Comparison of ENCODE assay signal across 11 cellular contexts in the genomic region with DNA sequence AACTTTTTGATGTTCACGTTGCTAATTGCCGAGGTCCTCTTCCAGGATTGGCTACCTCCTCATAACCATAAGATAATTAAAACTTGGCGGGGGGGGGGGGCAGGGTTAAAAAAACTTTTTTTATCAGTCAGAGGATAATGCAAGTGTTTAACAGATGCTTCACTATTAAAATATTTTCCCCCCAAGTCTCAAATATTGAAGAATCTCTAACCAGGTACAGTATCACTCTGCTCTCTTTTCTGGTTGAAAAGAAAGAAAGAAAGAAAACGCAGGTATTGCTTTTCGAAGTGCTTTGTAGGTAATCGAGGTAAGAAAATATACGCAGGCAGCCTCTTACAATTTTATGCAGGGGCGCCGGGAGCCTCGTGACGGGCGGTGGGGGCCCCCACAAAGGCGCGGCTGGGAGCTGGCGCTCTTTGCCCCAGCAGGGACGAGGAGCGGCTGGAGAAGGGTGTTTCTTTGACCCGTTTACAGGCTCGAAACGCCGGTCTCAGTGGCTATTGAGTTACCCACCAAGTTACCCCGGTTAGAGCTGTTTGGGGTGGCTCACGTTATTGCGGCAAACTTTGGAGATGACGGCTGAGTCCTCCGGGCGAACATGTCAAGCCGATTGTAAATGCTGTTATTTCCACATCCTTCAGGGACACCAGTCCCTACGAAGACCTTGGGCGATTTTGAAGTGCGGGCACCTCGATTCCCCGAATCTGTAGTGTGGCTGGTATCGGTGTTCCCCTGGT. TPM values are rescaled to one million over a fixed set of nuclear protein-coding genes. Genes with fewer than 3 reads are reported as not detected.
DNase-seq lines count a peak whose midpoint lies in the region; ATAC-seq and TF ChIP-seq lines count a peak whose summit lies in the region.
"Had no signal": no experiment of that assay in that cellular context is flagged by ENCODE, and none has a peak within 500 bp of the region (broad histone marks: within the 10 kb centered on the region; RNA-seq: fewer than 3 reads in every experiment).

No MANE protein-coding gene starts in this region.

- H3K4me2 ChIP-seq in mesendoderm (ENCODE audit: low read length), result no peak overlapping the region
- H3K4me2 ChIP-seq: BLaER1 treated with 17β-estradiol and CSF1 and Interleukin-3, amounts not matched to agents 10 nM and 100 nM had no signal

- no peaks in the 10 kb centered on the region for H3K79me1 ChIP-seq in mesendoderm (ENCODE audit: low read length)

- peaks cover 10% of the 10 kb centered on the region for H3K4me1 Mint-ChIP-seq in activated CD8-positive, alpha-beta memory T cell treated with anti-CD3 and anti-CD28 coated beads, Interleukin-2, amount 10 ng/mL, durations not matched to agents 7 days and 5 days
- H3K4me1 Mint-ChIP-seq in activated naive CD8-positive, alpha-beta T cell (ENCODE audit: low read depth), result peaks cover 21% of the 10 kb centered on the region

- H3K27me3 Mint-ChIP-seq in activated CD8-positive, alpha-beta memory T cell treated with anti-CD3 and anti-CD28 coated beads, Interleukin-2, amount 10 ng/mL, durations not matched to agents 7 days and 5 days, result peaks cover 91% of the 10 kb centered on the region
- H3K27me3 Mint-ChIP-seq in activated naive CD8-positive, alpha-beta T cell, result peaks cover 72% of the 10 kb centered on the region

- H3K27me3 ChIP-seq in mesendoderm (ENCODE audit: insufficient read depth, low read length, poor library complexity) (peaks cover 81% of the 10 kb centered on the region), thoracic aorta (replicated peaks; ENCODE audit: insufficient read depth) (no peaks in the 10 kb centered on the region)

- H2BK5ac ChIP-seq in mesendoderm (ENCODE audit: low read length), result no peak overlapping the region

- peak overlapping the region; percentile 9 for H3K23ac ChIP-seq in mesendoderm (ENCODE audit: low read length)

- H2BK120ac ChIP-seq in mesendoderm (ENCODE audit: low read depth, low read length), result no peak overlapping the region

- DNase-seq in activated CD8-positive, alpha-beta memory T cell treated with anti-CD3 and anti-CD28 coated beads, Interleukin-2, amount 10 ng/mL, durations not matched to agents 7 days and 5 days, result peak; percentile 29
- no peak for DNase-seq in activated CD8-positive, alpha-beta memory T cell treated with anti-CD3 and anti-CD28 coated beads, Interleukin-2, amount 50 U/mL, for 48 hours
- DNase-seq in mesendoderm (no peak), thoracic aorta (ENCODE audit: low spot score) (no peak), posterior vena cava (ENCODE audit: low spot score) (no peak), RPMI8226 (no peak), HCEC 1CT (no peak)
- DNase-seq: NCI-H1436 had no signal

- H3K4me3 ChIP-seq in mesendoderm (ENCODE audit: low read length) (no peak overlapping the region), thoracic aorta (peak overlapping the region; percentile 76)
- H3K4me3 ChIP-seq: BLaER1 treated with 17β-estradiol and CSF1 and Interleukin-3, amounts not matched to agents 10 nM and 100 nM had no signal

- no peak overlapping the region for H4K8ac ChIP-seq in mesendoderm (ENCODE audit: low read depth, low read length)

- no peak for ATAC-seq in activated CD8-positive, alpha-beta memory T cell treated with anti-CD3 and anti-CD28 coated beads, Interleukin-2, amount 10 ng/mL, durations not matched to agents 7 days and 5 days
- no peak for ATAC-seq in thoracic aorta (ENCODE audit: insufficient number of reproducible peaks, low FRiP score, low read depth)

- H3K9me3 ChIP-seq in thoracic aorta, result no peaks in the 10 kb centered on the region

- no peak overlapping the region for H3K18ac ChIP-seq in mesendoderm (ENCODE audit: low read length)

- H3K27ac ChIP-seq in mesendoderm (ENCODE audit: low read depth, low read length), result no peak overlapping the region
- H3K27ac ChIP-seq in thoracic aorta, result peak overlapping the region; percentile 92 to 98
- H3K27ac ChIP-seq: BLaER1 treated with 17β-estradiol and CSF1 and Interleukin-3, amounts not matched to agents 10 nM and 100 nM had no signal

- H3K4me3 Mint-ChIP-seq in activated CD8-positive, alpha-beta memory T cell treated with anti-CD3 and anti-CD28 coated beads, Interleukin-2, amount 10 ng/mL, durations not matched to agents 7 days and 5 days, result no peak overlapping the region
- H3K4me3 Mint-ChIP-seq in activated naive CD8-positive, alpha-beta T cell, result peak overlapping the region; percentile 78

- H3K27ac Mint-ChIP-seq in activated CD8-positive, alpha-beta memory T cell treated with anti-CD3 and anti-CD28 coated beads, Interleukin-2, amount 10 ng/mL, durations not matched to agents 7 days and 5 days, result peak overlapping the region; percentile 62
- no peak overlapping the region for H3K27ac Mint-ChIP-seq in activated naive CD8-positive, alpha-beta T cell

- no peak overlapping the region for H3K9ac ChIP-seq in mesendoderm (ENCODE audit: low read length)
- H3K9ac ChIP-seq: BLaER1 treated with 17β-estradiol and CSF1 and Interleukin-3, amounts not matched to agents 10 nM and 100 nM had no signal

- intact Hi-C loops in posterior vena cava (cut with DNase I), result no loop called here

- no CpG with 5 or more reads among the region's 34 CpGs for WGBS in mesendoderm (ENCODE audit: extremely low coverage, insufficient coverage, low lambda C conversion rate)

- CTCF ChIA-PET in activated CD8-positive, alpha-beta memory T cell treated with anti-CD3 and anti-CD28 coated beads, Interleukin-2, amount 10 ng/mL, durations not matched to agents 7 days and 5 days (lab: Charles Lee), result no interaction called here

- no peak overlapping the region for H2BK15ac ChIP-seq in mesendoderm (replicated peaks; ENCODE audit: low read depth)

- H2AK5ac ChIP-seq in mesendoderm (ENCODE audit: low read length), result no peak overlapping the region

- no peaks in the 10 kb centered on the region for H3K36me3 ChIP-seq in mesendoderm (ENCODE audit: control insufficient read depth, insufficient read depth, low read length)
- H3K36me3 ChIP-seq in thoracic aorta, result no peaks in the 10 kb centered on the region
- H3K36me3 ChIP-seq: BLaER1 treated with 17β-estradiol and CSF1 and Interleukin-3, amounts not matched to agents 10 nM and 100 nM had no signal

- TF ChIP-seq CTCF in thoracic aorta (IDR thresholded peaks at IDR 0.05), result no peak

- H3K4ac ChIP-seq in mesendoderm (ENCODE audit: low read depth, low read length), result no peak overlapping the region

- peaks cover 2% of the 10 kb centered on the region for H3K36me3 Mint-ChIP-seq in activated CD8-positive, alpha-beta memory T cell treated with anti-CD3 and anti-CD28 coated beads, Interleukin-2, amount 10 ng/mL, durations not matched to agents 7 days and 5 days
- peaks cover 8% of the 10 kb centered on the region for H3K36me3 Mint-ChIP-seq in activated naive CD8-positive, alpha-beta T cell

- peaks cover 3% of the 10 kb centered on the region for H3K4me1 ChIP-seq in mesendoderm (ENCODE audit: control insufficient read depth, low read depth, low read length)
- H3K4me1 ChIP-seq in thoracic aorta (ENCODE audit: control insufficient read depth in 1 of 2, low read depth in 2 of 2), result peaks cover 8 to 26% of the 10 kb centered on the region in 2 donors
- H3K4me1 ChIP-seq: BLaER1 treated with 17β-estradiol and CSF1 and Interleukin-3, amounts not matched to agents 10 nM and 100 nM had no signal

- no peaks in the 10 kb centered on the region for H3K79me2 ChIP-seq in mesendoderm (ENCODE audit: control insufficient read depth, insufficient read depth, low read length)

- no peak overlapping the region for H3K56ac ChIP-seq in mesendoderm (ENCODE audit: low read length)

- no peak overlapping the region for H4K5ac ChIP-seq in mesendoderm (ENCODE audit: low read length)

- no peaks in the 10 kb centered on the region for H3K9me3 Mint-ChIP-seq in activated CD8-positive, alpha-beta memory T cell treated with anti-CD3 and anti-CD28 coated beads, Interleukin-2, amount 10 ng/mL, durations not matched to agents 7 days and 5 days (ENCODE audit: low read depth)
- H3K9me3 Mint-ChIP-seq in activated naive CD8-positive, alpha-beta T cell (ENCODE audit: low read depth), result peaks cover 9% of the 10 kb centered on the region

RNA-seq across cellular contexts. Expression of a gene that starts 0.5 kb away (rescaled TPM):
- not detected for total RNA-seq in activated CD8-positive, alpha-beta memory T cell treated with anti-CD3 and anti-CD28 coated beads, Interleukin-2, amount 10 ng/mL, durations not matched to agents 7 days and 5 days
- polyA plus RNA-seq in mesendoderm (2013, experiment 1 of 2), result 0.32 TPM
- polyA plus RNA-seq in mesendoderm (2013, experiment 2 of 2), result 0.31 TPM
- total RNA-seq in thoracic aorta (10 to 100 TPM; 25.7 to 28.2 TPM), posterior vena cava (1 to 10 TPM; 1.1 to 3.5 TPM)
- total RNA-seq: cerebellum had no signal

Comparison
In these comparisons a context has a peak if more than half of its experiments do, and no peak if none do; other contexts are left out.
1. RNA of a gene that starts 0.5 kb away (total RNA-seq): 25.7 to 28.2 TPM in thoracic aorta; 1.1 to 3.5 TPM in posterior vena cava and not detected in activated CD8-positive, alpha-beta memory T cell treated with anti-CD3 and anti-CD28 coated beads, Interleukin-2, amount 10 ng/mL, durations not matched to agents 7 days and 5 days; every median in the first group is over 4 times any median in the second.